8 cellular contexts compared by ENCODE assay signal in genomic region chr1:37946703-37947360, GRCh38. TPM values are rescaled to one million over a fixed set of nuclear protein-coding genes. Genes with fewer than 3 reads are reported as not detected.
DNase-seq lines count a peak whose midpoint lies in the region; ATAC-seq, FAIRE-seq and TF ChIP-seq lines count a peak whose summit lies in the region.

Gene INPP5B (minus strand): TSS chr1:37947053. CDS start chr1:37946308, 745 bp downstream.

- peak; percentile 97 for DNase-seq in D721Med (ENCODE audit: insufficient read length, low spot score)
- peak; percentile 80 for DNase-seq in LHCN-M2 (ENCODE audit: low read depth)
- DNase-seq in cerebellar nuclear complex (lab: John Stamatoyannopoulos, UW) = peak; percentile 85 to 97
- DNase-seq in kidney epithelial cell (ENCODE audit: low read depth) = peak; percentile 57
- peak; percentile 62 to 68 (median 64) for DNase-seq in stimulated activated CD4-positive, alpha-beta T cell treated with anti-CD3 and anti-CD28 coated beads, Interleukin-12 subunit alpha, Interleukin-12 subunit beta, amount 100 ng/mL, for 48 hours (ENCODE audit: low read depth in 2 of 3, low spot score in 1 of 3)
- no peak for DNase-seq in foreskin keratinocyte

- FAIRE-seq in D721Med (lab: Jason Lieb, UNC) = no peak

- H3K36me3 ChIP-seq in kidney epithelial cell (ENCODE audit: control insufficient read depth, insufficient read depth, low read length) = peaks cover 2% of the 10 kb centered on the region

- H3K27me3 ChIP-seq in kidney epithelial cell (ENCODE audit: control insufficient read depth, insufficient read depth, low read length) = no peaks in the 10 kb centered on the region
- no peaks in the 10 kb centered on the region for H3K27me3 ChIP-seq in foreskin keratinocyte

- ATAC-seq in GM21528 (IDR thresholded peaks at IDR 0.05; ENCODE audit: low FRiP score, unreplicated experiment) (peak; percentile 90), foreskin keratinocyte (no peak)
- peak; percentile 92 to 94 for ATAC-seq in activated CD4-positive, CD25-positive, alpha-beta regulatory T cell treated with anti-CD3 and anti-CD28 coated beads, Interleukin-2, amount 50 U/mL, for 24 hours

- H3K4me3 ChIP-seq in kidney epithelial cell (ENCODE audit: low read depth, low read length) = peak within 1 kb of the TSS; percentile 85

- TF ChIP-seq CTCF in D721Med (IDR thresholded peaks at IDR 0.05; ENCODE audit: insufficient read depth, missing control alignments) (no peak), kidney epithelial cell (IDR thresholded peaks at IDR 0.05; ENCODE audit: insufficient read depth, low read length, poor library complexity, severe bottlenecking) (no peak), foreskin keratinocyte (conservative IDR thresholded peaks at IDR 0.05) (no peak)

- no peak within 1 kb of the TSS for H3K27ac ChIP-seq in foreskin keratinocyte

- no peaks in the 10 kb centered on the region for H3K4me1 ChIP-seq in foreskin keratinocyte

RNA-seq across cellular contexts. Expression of gene INPP5B, which starts in this region (rescaled TPM):
- total RNA-seq in LHCN-M2 (2014; rRNA removed) = 20.1 and 22.7 TPM in 2 replicates
- 10.4 TPM for polyA plus RNA-seq in LHCN-M2 (2012)
- 18.9 and 19.6 TPM in 2 replicates for total RNA-seq in kidney epithelial cell
- 7.3 and 8.0 TPM in 2 replicates for total RNA-seq in foreskin keratinocyte
- 2.7 and 3.2 TPM in 2 replicates for polyA plus RNA-seq in foreskin keratinocyte

Comparison
In these comparisons a context has a peak if more than half of its experiments do, and no peak if none do; other contexts are left out.
1. DNase-seq: peak in D721Med (single experiment), LHCN-M2 (single experiment), cerebellar nuclear complex (2 of 2), kidney epithelial cell (single experiment) and stimulated activated CD4-positive, alpha-beta T cell treated with anti-CD3 and anti-CD28 coated beads, Interleukin-12 subunit alpha, Interleukin-12 subunit beta, amount 100 ng/mL, for 48 hours (3 of 3); none in foreskin keratinocyte (0 of 2).